Comparison of ENCODE assay signal across 30 cellular contexts in the genomic region with DNA sequence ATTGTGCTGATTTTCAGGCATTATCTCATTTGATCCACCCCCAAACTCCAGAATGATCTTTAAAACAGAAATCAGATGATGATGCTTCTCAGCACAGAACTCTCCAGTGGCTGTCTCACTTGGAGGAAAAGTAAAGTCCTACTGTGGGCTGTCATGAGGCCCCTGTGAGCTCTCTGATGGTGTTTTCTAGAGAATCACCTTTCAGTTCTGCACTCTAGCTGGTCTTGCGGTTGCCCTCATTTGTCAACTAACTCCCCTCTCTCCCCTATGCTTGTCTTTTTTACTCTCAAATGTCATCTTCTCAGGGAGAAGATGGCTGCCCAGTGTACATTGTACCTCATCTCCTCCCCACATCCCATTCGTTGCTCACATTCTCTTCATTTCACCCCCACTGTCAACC.
"Had no signal": no experiment of that assay in that cellular context is flagged by ENCODE, and none has a peak within 500 bp of the region (broad histone marks: within the 10 kb centered on the region; RNA-seq: fewer than 3 reads in every experiment).

No MANE protein-coding gene starts in this region.

- H3K27me3 Mint-ChIP-seq: T-cell had no signal

- H3K9me3 ChIP-seq: SJCRH30 had no signal

- H3K4me3 ChIP-seq: PC-9, SJCRH30, SK-N-MC had no signal

- H3K4me2 ChIP-seq: KMS-11, PC-9 had no signal

- H3K36me3 ChIP-seq: SJCRH30 had no signal

- H3K9ac ChIP-seq: KMS-11 had no signal

- H3K27ac ChIP-seq: KMS-11, PC-9, RWPE1, SJCRH30, SK-N-MC had no signal

- ATAC-seq: Panc1, Right ventricle myocardium inferior, SK-N-SH treated with all-trans-retinoic acid at 6 μM for 48 hours, T-cell had no signal

- DNase-seq: Karpas-422, MM.1S, MV-4-11, NCI-H1092, NCI-H1105, NCI-H1417 treated with DMSO at 0.1 percent for 48 hours, NCI-H1436 treated with DMSO at 0.1 percent for 48 hours, NCI-H1694 treated with DMSO at 0.1 percent for 48 hours, NCI-H187 treated with DMSO at 0.1 percent for 48 hours, NCI-H2029, NCI-H2081, NCI-H2171, NCI-H226, NCI-H446 treated with DMSO at 0.1 percent for 48 hours, NCI-H510A treated with DMSO at 0.1 percent for 48 hours, NCI-H524 treated with DMSO at 0.1 percent for 48 hours, NCI-H526 treated with DMSO at 0.1 percent for 48 hours, NCI-H82, PC-9, SHP77, SIG-M5, SJCRH30, T-cell had no signal

- H3K4me3 Mint-ChIP-seq: T-cell had no signal

- H3K27me3 ChIP-seq: SJCRH30 had no signal

- H3K36me3 Mint-ChIP-seq: T-cell had no signal

- H2AFZ ChIP-seq: PC-9 had no signal

- H3K27ac Mint-ChIP-seq: T-cell had no signal

- FAIRE-seq: RCC 7860 had no signal

- H3K4me1 ChIP-seq: SJCRH30 had no signal
